9 cellular contexts compared by ENCODE assay signal in genomic region chr2:196169521-196169920, GRCh38. TPM values are rescaled to one million over a fixed set of nuclear protein-coding genes. Genes with fewer than 3 reads are reported as not detected.
DNase-seq lines count a peak whose midpoint lies in the region; ATAC-seq and TF ChIP-seq lines count a peak whose summit lies in the region.
"Had no signal": no experiment of that assay in that cellular context is flagged by ENCODE, and none has a peak within 500 bp of the region (broad histone marks: within the 10 kb centered on the region; RNA-seq: fewer than 3 reads in every experiment).

No MANE protein-coding gene starts in this region.

- no peaks in the 10 kb centered on the region for H3K9me2 ChIP-seq in Karpas-422 (replicated peaks; ENCODE audit: insufficient read depth, low read length)

- intact Hi-C loops in CD14-positive monocyte (cut with micrococcal nuclease), result loop anchor here in 1 of 2 donors (2.0 kb wide), 1 partner anchor 99 kb away; no protein-coding TSS in a partner anchor

- peaks cover 37% of the 10 kb centered on the region for H3K4me1 Mint-ChIP-seq in CD14-positive monocyte
- H3K4me1 Mint-ChIP-seq in naive thymus-derived CD8-positive, alpha-beta T cell, result peaks cover 31 to 51% (median 40%) of the 10 kb centered on the region in 4 donors

- TF ChIP-seq CTCF in CD14-positive monocyte (IDR thresholded peaks at IDR 0.05), result no peak
- TF ChIP-seq CTCF in brain microvascular endothelial cell (IDR thresholded peaks at IDR 0.05; ENCODE audit: low read depth, low read length, missing control alignments), result no peak
- TF ChIP-seq CTCF in GM13976 (IDR thresholded peaks at IDR 0.05; ENCODE audit: borderline replicate concordance, control extremely low read depth, extremely low read depth, insufficient read depth, missing control alignments), result no peak

- peaks cover 0 to 3% (median 3%) of the 10 kb centered on the region in 3 donors for H3K27me3 Mint-ChIP-seq in CD14-positive monocyte (ENCODE audit: low read depth in 3 of 3)
- no peaks in the 10 kb centered on the region for H3K27me3 Mint-ChIP-seq in naive thymus-derived CD8-positive, alpha-beta T cell

- H3K4me3 Mint-ChIP-seq in CD14-positive monocyte, result peak overlapping the region; percentile 96 to 99
- peak overlapping the region; percentile 93 to 99 (median 96) for H3K4me3 Mint-ChIP-seq in naive thymus-derived CD8-positive, alpha-beta T cell

- H3K36me3 Mint-ChIP-seq in CD14-positive monocyte, result peaks cover 50 to 51% of the 10 kb centered on the region in 2 donors
- peaks cover 25 to 55% (median 26%) of the 10 kb centered on the region in 3 donors for H3K36me3 Mint-ChIP-seq in naive thymus-derived CD8-positive, alpha-beta T cell

- H3K4me2 ChIP-seq in Karpas-422 (ENCODE audit: low read depth, low read length, poor library complexity, severe bottlenecking), result peak overlapping the region; percentile 76

- in situ Hi-C loops in brain microvascular endothelial cell (cut with HindIII; ENCODE audit: low pct_ligation_motif_present, low sequenced_read_pairs) (no loop called here), GM13976 (cut with MboI; ENCODE audit: low sequenced_read_pairs, unreplicated experiment) (no loop called here)

- ATAC-seq in naive thymus-derived CD8-positive, alpha-beta T cell, result no peak

- H3K9ac ChIP-seq in Karpas-422 (ENCODE audit: low read length), result peak overlapping the region; percentile 97

- peak overlapping the region; percentile 91 for H3K4me3 ChIP-seq in Karpas-422 (ENCODE audit: low read length)
- H3K4me3 ChIP-seq in brain microvascular endothelial cell (ENCODE audit: low read depth, low read length), result peak overlapping the region; percentile 91

- H3K9me3 Mint-ChIP-seq in CD14-positive monocyte, result peaks cover 0 to 4% (median 0%) of the 10 kb centered on the region in 7 donors
- peaks cover 0 to 5% (median 0%) of the 10 kb centered on the region in 9 donors for H3K9me3 Mint-ChIP-seq in naive thymus-derived CD8-positive, alpha-beta T cell

- H3K27ac ChIP-seq in Karpas-422 (ENCODE audit: low read length) (peak overlapping the region; percentile 88), brain microvascular endothelial cell (peak overlapping the region; percentile 83)

- H3K27me3 ChIP-seq in Karpas-422 (ENCODE audit: low read length) (no peaks in the 10 kb centered on the region), brain microvascular endothelial cell (replicated peaks) (no peaks in the 10 kb centered on the region)

- peak overlapping the region; percentile 90 to 99 (median 97) for H3K27ac Mint-ChIP-seq in CD14-positive monocyte
- peak overlapping the region; percentile 94 to 99 (median 96) for H3K27ac Mint-ChIP-seq in naive thymus-derived CD8-positive, alpha-beta T cell

- POLR2A ChIA-PET in naive thymus-derived CD8-positive, alpha-beta T cell (lab: Charles Lee), result interaction anchor here (0.5 to 11.0 kb wide), 27 partner anchors 9 to 1038 kb away, joined by 3 to 193 read pairs (median 5); partner anchors contain the start of gene SLC39A10

- no peaks in the 10 kb centered on the region for H3K9me3 ChIP-seq in Karpas-422 (ENCODE audit: low read length)

- H3K4me1 ChIP-seq in Karpas-422 (ENCODE audit: low read length), result peaks cover 74% of the 10 kb centered on the region

- peaks cover 97% of the 10 kb centered on the region for H3K79me2 ChIP-seq in Karpas-422 (ENCODE audit: low read length)

- no peak overlapping the region for H2AFZ ChIP-seq in Karpas-422 (ENCODE audit: low read length)

- H3K36me3 ChIP-seq in Karpas-422 (ENCODE audit: insufficient read depth, low read length), result peaks cover 76% of the 10 kb centered on the region
- H3K36me3 ChIP-seq in brain microvascular endothelial cell (replicated peaks), result peaks cover 3% of the 10 kb centered on the region

- DNase-seq in CD14-positive monocyte (ENCODE audit: low spot score) (no peak), Karpas-422 (peak; percentile 76), brain microvascular endothelial cell (no peak), HUDEP-2 (lab: John Stamatoyannopoulos, UW; ENCODE audit: unreplicated experiment in 76 of 76) (no peak), GM13976 (ENCODE audit: low spot score) (no peak), NCI-H1436 treated with DMSO at 0.1 percent for 48 hours (lab: John Stamatoyannopoulos, UW) (no peak), HuH-7.5 (ENCODE audit: low spot score) (no peak)
- peak in 3 of 10 donors; percentile 25 to 30 (median 26) for DNase-seq in naive thymus-derived CD8-positive, alpha-beta T cell
- DNase-seq: activated CD4-positive, alpha-beta T cell treated with anti-CD3 and anti-CD28 coated beads for 1 hour had no signal

- H4K20me1 ChIP-seq in Karpas-422 (ENCODE audit: insufficient read depth, low read depth, low read length), result peaks cover 60% of the 10 kb centered on the region

RNA-seq across cellular contexts. Expression of gene STK17B, which starts 1.9 kb away (rescaled TPM):
- polyA plus RNA-seq in CD14-positive monocyte, result 100 to 1,000 TPM; 171 to 244 TPM
- total RNA-seq in Karpas-422 (2014; rRNA removed; shearing (Covaris generic); ENCODE audit: low replicate concordance), result 224 and 353 TPM in 2 replicates
- 100 to 1,000 TPM; 312 to 331 TPM for total RNA-seq in naive thymus-derived CD8-positive, alpha-beta T cell
- 10 to 100 TPM; 73.5 to 98.3 (median 91.9) TPM for polyA plus RNA-seq in naive thymus-derived CD8-positive, alpha-beta T cell
